ENCODE assay signal across 18 cellular contexts in the genomic region with DNA sequence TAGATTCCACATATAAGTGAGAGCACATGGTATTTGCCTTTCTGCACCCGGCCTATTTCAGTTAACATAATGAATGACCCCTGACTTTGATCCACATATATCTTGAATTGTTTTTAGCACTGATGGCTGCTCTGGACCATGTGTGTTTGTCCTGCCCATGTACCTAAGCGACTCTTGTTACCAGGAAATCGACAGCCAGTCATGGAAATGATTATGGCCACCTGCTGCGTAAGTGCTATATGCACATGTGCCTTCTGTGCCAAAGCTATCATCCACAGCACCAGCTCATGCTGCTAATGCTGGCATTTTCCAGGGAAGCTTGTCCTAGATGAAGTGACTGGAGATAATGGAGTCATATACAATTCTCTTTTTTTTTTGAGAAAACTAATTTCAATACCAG.
DNase-seq lines count a peak whose midpoint lies in the region; ATAC-seq and TF ChIP-seq lines count a peak whose summit lies in the region.
"Had no signal": no experiment of that assay in that cellular context is flagged by ENCODE, and none has a peak within 500 bp of the region (broad histone marks: within the 10 kb centered on the region; RNA-seq: fewer than 3 reads in every experiment).

No MANE protein-coding gene starts in this region.

- no peaks in the 10 kb centered on the region for H3K4me1 ChIP-seq in sigmoid colon
- H3K4me1 ChIP-seq: stomach, upper lobe of right lung had no signal

- H3K9me3 ChIP-seq in KOPT-K1 (ENCODE audit: insufficient read depth, low read length, poor library complexity, severe bottlenecking) (peaks cover 13% of the 10 kb centered on the region), sigmoid colon (no peaks in the 10 kb centered on the region)
- H3K9me3 ChIP-seq: upper lobe of right lung had no signal

- TF ChIP-seq CTCF in dorsolateral prefrontal cortex (IDR thresholded peaks at IDR 0.05 in 54 of 56, conservative IDR thresholded peaks at IDR 0.05 in 2 of 56; ENCODE audit: low read depth in 1 of 56, partially characterized antibody in 56 of 56) (no peak), sigmoid colon (IDR thresholded peaks at IDR 0.05) (no peak)

- DNase-seq in NCI-H187 (lab: John Stamatoyannopoulos, UW): peak; percentile 63 to 72
- DNase-seq in NCI-H510A (lab: John Stamatoyannopoulos, UW): peak; percentile 72
- DNase-seq in dorsolateral prefrontal cortex: no peak
- DNase-seq in sigmoid colon: no peak
- no peak for DNase-seq in GOT3 (lab: John Stamatoyannopoulos, UW)
- DNase-seq: activated CD4-positive, alpha-beta T cell treated with anti-CD3 and anti-CD28 coated beads for 4 hours; CD4-positive, alpha-beta T cell; effector memory CD4-positive, alpha-beta T cell; kidney; NCI-H1694; stomach; T-helper 1 cell; upper lobe of right lung had no signal

- no peak overlapping the region for H3K4me3 ChIP-seq in dorsolateral prefrontal cortex
- no peak overlapping the region for H3K4me3 ChIP-seq in sigmoid colon
- H3K4me3 ChIP-seq: lung, stomach, upper lobe of right lung had no signal

- H3K36me3 ChIP-seq in KOPT-K1 (ENCODE audit: insufficient read depth, low read length) (peaks cover 10% of the 10 kb centered on the region; the same call in 1 of the 2 replicates), sigmoid colon (no peaks in the 10 kb centered on the region)
- H3K36me3 ChIP-seq: stomach, upper lobe of right lung had no signal

- H3K27me3 ChIP-seq in dorsolateral prefrontal cortex (no peaks in the 10 kb centered on the region), sigmoid colon (no peaks in the 10 kb centered on the region)
- H3K27me3 ChIP-seq: stomach, upper lobe of right lung had no signal

- peak overlapping the region; percentile 96 for H3K27ac ChIP-seq in KOPT-K1 (ENCODE audit: low read depth, low read length, poor library complexity, severe bottlenecking)
- H3K27ac ChIP-seq in dorsolateral prefrontal cortex: peak overlapping the region in 45 of 59 donors; percentile 3 to 82 (median 60)
- no peak overlapping the region for H3K27ac ChIP-seq in sigmoid colon
- H3K27ac ChIP-seq: stomach, upper lobe of right lung had no signal

- WGBS in sigmoid colon, 2 donors: 78 to 86% methylated on average over 4 of the region's 4 CpGs

- ATAC-seq in GM18505 (IDR thresholded peaks at IDR 0.05; ENCODE audit: unreplicated experiment): no peak
- no peak for ATAC-seq in esophagus mucosa
- ATAC-seq: Right ventricle myocardium inferior, upper lobe of right lung had no signal

- no peak for TF ChIP-seq EP300 in sigmoid colon (IDR thresholded peaks at IDR 0.05)

- intact Hi-C loops in dorsolateral prefrontal cortex (cut with DNase I) (loop anchor here in 1 of 2 donors (5.0 kb wide), 1 partner anchor 104 kb away; a partner anchor contains a TSS), sigmoid colon (cut with DNase I) (no loop called here)

- TF ChIP-seq POLR2A in sigmoid colon (IDR thresholded peaks at IDR 0.05) (no peak), GM18505 (IDR thresholded peaks at IDR 0.05; ENCODE audit: borderline replicate concordance, extremely low read depth, insufficient read depth, insufficient read length) (no peak)

Comparison
In these comparisons a context has a peak if more than half of its experiments do, and no peak if none do; other contexts are left out.
1. H3K27ac ChIP-seq: peak in KOPT-K1 (single experiment) and dorsolateral prefrontal cortex (45 of 59); none in sigmoid colon (0 of 4).
2. DNase-seq: peak in NCI-H187 (2 of 2) and NCI-H510A (single experiment); none in dorsolateral prefrontal cortex (0 of 10), sigmoid colon (single experiment) and GOT3 (single experiment).